5 cellular contexts compared by ENCODE assay signal in the genomic region with DNA sequence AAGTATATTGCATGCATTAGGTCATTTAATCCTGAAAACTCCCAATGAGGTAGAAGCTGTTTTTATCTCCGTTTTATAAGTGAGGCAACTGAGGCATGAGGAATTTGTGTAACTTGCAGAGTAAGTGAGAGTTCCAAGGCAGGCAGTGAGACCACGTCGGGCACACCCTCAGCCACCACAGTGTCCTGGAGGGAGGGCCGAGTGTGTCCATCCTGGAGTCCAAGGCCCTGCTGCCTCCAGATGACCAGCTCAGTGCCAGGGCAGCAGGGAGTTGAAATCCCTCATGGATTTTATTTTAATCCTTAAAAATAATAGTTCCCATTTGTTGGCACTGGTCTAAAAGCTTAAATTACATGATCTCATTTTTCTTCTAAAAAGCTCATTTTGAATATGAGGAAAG.
"Had no signal": no experiment of that assay in that cellular context is flagged by ENCODE, and none has a peak within 500 bp of the region (broad histone marks: within the 10 kb centered on the region; RNA-seq: fewer than 3 reads in every experiment).

No MANE protein-coding gene starts in this region.

- H3K4me1 ChIP-seq: HAP-1 had no signal

- H3K4me3 Mint-ChIP-seq: GM23338, HFFc6, IgD-negative memory B cell had no signal

- H3K36me3 Mint-ChIP-seq: IgD-negative memory B cell had no signal

- H3K36me3 ChIP-seq: HAP-1 had no signal

- H3K27ac ChIP-seq: HL-60 had no signal

- H3K27ac Mint-ChIP-seq: GM23338, HFFc6 had no signal

- H3K4me2 ChIP-seq: GM23338 had no signal

- H3K9me3 Mint-ChIP-seq: GM23338, HFFc6 had no signal

- H2AFZ ChIP-seq: GM23338 had no signal

- DNase-seq: HFFc6 had no signal

- H3K9me3 ChIP-seq: HAP-1 had no signal

- H3K4me3 ChIP-seq: GM23338, HAP-1 had no signal
